Comparison of ENCODE assay signal across 8 cellular contexts in genomic region chr5:132962429-132962928, GRCh38. TPM values are rescaled to one million over a fixed set of nuclear protein-coding genes. Genes with fewer than 3 reads are reported as not detected.
DNase-seq lines count a peak whose midpoint lies in the region; ATAC-seq and TF ChIP-seq lines count a peak whose summit lies in the region.

No MANE protein-coding gene starts in this region.

- peak overlapping the region; percentile 91 for H3K9ac ChIP-seq in MM.1S (ENCODE audit: low read length)

- H3K9me3 ChIP-seq in MM.1S (replicated peaks; ENCODE audit: insufficient read depth, low read length) (no peaks in the 10 kb centered on the region), right lobe of liver (no peaks in the 10 kb centered on the region)

- H3K36me3 ChIP-seq in MM.1S (replicated peaks; ENCODE audit: insufficient read depth, low read length) (no peaks in the 10 kb centered on the region), right lobe of liver (no peaks in the 10 kb centered on the region)

- TF ChIP-seq CTCF in MM.1S (IDR thresholded peaks at IDR 0.05; ENCODE audit: low read length) (no peak), right lobe of liver (IDR thresholded peaks at IDR 0.05) (no peak)

- intact Hi-C loops in right lobe of liver (cut with DNase I): no loop called here

- peaks cover 58% of the 10 kb centered on the region for H3K79me2 ChIP-seq in MM.1S (ENCODE audit: low read length)

- H3K27me3 ChIP-seq in MM.1S (replicated peaks; ENCODE audit: insufficient read depth, low read length) (no peaks in the 10 kb centered on the region), right lobe of liver (no peaks in the 10 kb centered on the region)

- no peak for TF ChIP-seq POLR2A in right lobe of liver (IDR thresholded peaks at IDR 0.05)

- WGBS in right lobe of liver (ENCODE audit: insufficient coverage, low coverage, low lambda C conversion rate, missing lambda C conversion rate): 2% methylated on average over 18 of the region's 18 CpGs

- H4K20me1 ChIP-seq in MM.1S (ENCODE audit: insufficient read depth, low read length): 0 out of 2 replicates have a peak, but pooled peaks cover 6% of the 10 kb centered on the region

- H3K4me1 ChIP-seq in MM.1S (ENCODE audit: low read length) (0 out of 2 replicates have a peak, but pooled peaks cover 3% of the 10 kb centered on the region), right lobe of liver (peaks cover 0 to 31% (median 9%) of the 10 kb centered on the region in 4 donors)

- DNase-seq in G401 (ENCODE audit: low spot score): peak; percentile 37
- DNase-seq in MM.1S: peak; percentile 15
- peak; percentile 15 for DNase-seq in SKM-1 (lab: John Stamatoyannopoulos, UW; ENCODE audit: unreplicated experiment)
- peak; percentile 80 for DNase-seq in dermis blood vessel endothelial cell
- no peak for DNase-seq in right lobe of liver
- peak in 11 of 49 donors; percentile 2 to 25 (median 10) for DNase-seq in substantia nigra (lab: John Stamatoyannopoulos, UW)

- peak overlapping the region; percentile 85; the same call in 1 of the 2 replicates for H3K27ac ChIP-seq in MM.1S (ENCODE audit: low read length)
- H3K27ac ChIP-seq in right lobe of liver: peak overlapping the region; percentile 91 to 98 (median 96)
- H3K27ac ChIP-seq in substantia nigra (ENCODE audit: low read depth, low read length, poor library complexity, severe bottlenecking): peak overlapping the region; percentile 97

- ATAC-seq in right lobe of liver (peak in 3 of 4 donors; percentile 15 to 32 (median 24)), GM19467 (IDR thresholded peaks at IDR 0.05; ENCODE audit: unreplicated experiment) (no peak), GM21576 (IDR thresholded peaks at IDR 0.05; ENCODE audit: unreplicated experiment) (no peak)

- no peaks in the 10 kb centered on the region for H3K9me2 ChIP-seq in MM.1S (replicated peaks; ENCODE audit: insufficient read depth, low read length)

- peak overlapping the region; percentile 84 for H2AFZ ChIP-seq in MM.1S (ENCODE audit: low read length)

- in situ Hi-C loops in G401 (cut with HindIII; ENCODE audit: low sequenced_read_pairs): no loop called here

- no peaks in the 10 kb centered on the region for H3F3A ChIP-seq in MM.1S (ENCODE audit: insufficient read depth, low read length)

- peak overlapping the region; percentile 78 for H3K4me2 ChIP-seq in MM.1S (ENCODE audit: low read depth, low read length)

- H3K4me3 ChIP-seq in MM.1S (ENCODE audit: low read length) (peak overlapping the region; percentile 70), right lobe of liver (peak overlapping the region; percentile 54 to 86 (median 79))

RNA-seq across cellular contexts. Expression of gene AFF4, which starts 1.0 kb away (rescaled TPM):
- 19.5 and 21.3 TPM in 2 replicates for total RNA-seq in G401 (2014; rRNA removed; shearing (Covaris generic))
- total RNA-seq in dermis blood vessel endothelial cell (29.1 and 41.8 TPM in 2 replicates), right lobe of liver (10 to 100 TPM; 16.4 to 26.8 (median 20.2) TPM)

Comparison
In these comparisons a context has a peak if more than half of its experiments do, and no peak if none do; other contexts are left out.
1. DNase-seq: peak in G401 (single experiment), MM.1S (single experiment), SKM-1 (single experiment) and dermis blood vessel endothelial cell (single experiment); none in right lobe of liver (0 of 3).
2. ATAC-seq: peak in right lobe of liver (3 of 4); none in GM19467 (single experiment) and GM21576 (single experiment).
3. Peak in every context shown above with its lines, with median percentiles within 50 percentile points of each other: H3K27ac ChIP-seq.